ENCODE assay signal across 23 cellular contexts in the genomic region with DNA sequence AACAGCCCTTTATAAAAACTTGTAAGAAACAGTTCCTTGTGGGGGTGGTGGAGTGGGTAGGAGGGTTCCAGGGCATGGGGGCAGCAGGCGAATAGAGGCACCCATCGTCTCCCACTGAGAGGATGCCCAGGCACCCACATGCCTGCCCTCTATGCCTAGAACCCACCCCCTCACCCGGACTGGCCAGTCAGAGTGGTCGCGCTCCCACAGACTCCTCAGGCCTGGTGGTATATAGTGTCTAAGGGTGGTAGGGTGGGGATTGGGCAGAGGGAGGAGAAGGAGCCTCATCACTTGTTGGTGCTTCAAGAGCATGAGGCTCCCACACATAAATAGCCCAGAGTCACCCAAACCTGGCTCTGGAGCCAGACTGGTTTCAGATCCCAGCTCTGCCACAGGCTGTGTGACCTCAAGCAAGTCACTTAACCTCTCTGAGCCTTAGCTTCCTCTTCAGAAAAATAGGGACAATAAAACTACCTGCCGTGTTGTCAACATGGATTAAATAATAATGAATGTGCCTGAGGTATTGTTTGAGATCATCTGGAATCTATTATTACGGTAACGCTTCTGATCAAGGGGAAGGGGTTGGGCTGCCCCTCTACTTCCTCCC.
"Had no signal": no experiment of that assay in that cellular context is flagged by ENCODE, and none has a peak within 500 bp of the region (broad histone marks: within the 10 kb centered on the region; RNA-seq: fewer than 3 reads in every experiment).

No MANE protein-coding gene starts in this region.

- H3K9ac ChIP-seq: KMS-11 had no signal

- H3K27me3 ChIP-seq: brain microvascular endothelial cell, cardiac muscle cell, colonic mucosa, MG63 had no signal

- H3K4me3 ChIP-seq: cardiac muscle cell, colonic mucosa, MG63 had no signal

- H3K9me3 ChIP-seq: colonic mucosa, MG63 had no signal

- H3K4me1 ChIP-seq: colonic mucosa had no signal

- FAIRE-seq: RCC 7860 had no signal

- H3K36me3 ChIP-seq: brain microvascular endothelial cell, cardiac muscle cell, colonic mucosa, MG63 had no signal

- H3K27ac ChIP-seq: brain microvascular endothelial cell, cardiac muscle cell, colonic mucosa, KMS-11, VCaP had no signal

- ATAC-seq: activated CD4-positive, alpha-beta T cell treated with anti-CD3 and anti-CD28 coated beads for 36 hours had no signal

- DNase-seq: activated CD4-positive, alpha-beta memory T cell treated with anti-CD3 and anti-CD28 coated beads, Interleukin-2, amount 10 ng/mL, durations not matched to agents 7 days and 5 days; activated CD4-positive, alpha-beta T cell treated with anti-CD3 and anti-CD28 coated beads for 36 hours; activated CD4-positive, alpha-beta T cell treated with anti-CD3 and anti-CD28 coated beads, Interleukin-2, amount 50 U/mL, for 1 hour; activated effector memory CD4-positive, alpha-beta T cell treated with Interleukin-2 at 50 U/mL for 16 hours; activated naive CD4-positive, alpha-beta T cell; amygdala; brain microvascular endothelial cell; cerebellar nuclear complex; colonic mucosa; MG63; MV-4-11; NCI-H1092 treated with DMSO at 0.1 percent for 48 hours; NCI-H1436; NCI-H187; NCI-H2081; NCI-H446; NCI-H524; SIG-M5; T-helper 1 cell had no signal
